Comparison of ENCODE assay signal across 8 cellular contexts in the genomic region with DNA sequence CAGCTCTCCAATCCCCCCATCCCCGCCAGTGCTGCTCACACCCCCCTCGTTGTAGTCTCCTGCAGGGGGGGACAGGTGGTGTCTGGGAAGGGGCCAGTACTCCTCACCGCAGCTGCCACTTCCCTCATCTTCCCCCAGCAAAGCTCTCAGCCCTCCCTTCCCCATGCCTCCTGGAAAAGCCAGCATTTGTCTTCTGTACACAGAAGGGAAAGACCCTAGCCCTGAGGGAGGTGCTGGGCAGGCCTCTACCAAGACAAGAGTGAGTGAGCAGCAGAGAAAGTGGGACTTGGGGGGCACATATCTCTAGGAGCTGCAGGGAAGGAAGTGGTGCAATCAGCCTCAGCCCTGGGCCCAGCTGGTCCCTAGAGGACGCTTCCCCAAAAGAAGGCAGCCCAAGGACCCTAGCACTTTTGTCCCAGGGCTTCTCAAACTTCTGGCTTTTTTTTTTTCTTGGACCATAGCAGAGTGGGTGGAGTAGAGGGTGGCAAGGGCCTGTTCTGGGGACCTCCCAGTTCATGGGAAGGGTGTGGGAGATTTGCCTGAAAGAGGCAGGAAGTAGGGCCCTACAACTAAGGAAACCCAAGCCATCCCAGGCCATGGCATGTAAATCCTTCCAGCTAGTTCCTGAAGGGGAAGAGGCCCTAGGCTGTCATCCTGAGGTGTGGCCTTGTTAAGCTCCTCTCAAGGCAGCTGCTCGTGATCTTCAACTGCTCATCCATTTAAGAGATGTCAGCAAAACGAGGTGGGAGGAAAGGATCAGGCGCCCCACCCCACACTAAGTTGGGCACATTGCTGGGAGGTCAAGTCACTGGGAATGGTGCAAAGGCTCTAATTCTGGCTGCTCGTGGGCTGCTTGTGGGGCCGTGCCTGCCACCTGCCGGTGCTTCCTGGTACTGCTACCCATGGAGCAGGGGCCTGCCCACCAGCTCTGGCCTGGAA.
DNase-seq lines count a peak whose midpoint lies in the region; ATAC-seq and TF ChIP-seq lines count a peak whose summit lies in the region.

No MANE protein-coding gene starts in this region.

- H3K4me1 ChIP-seq in mucosa of stomach (ENCODE audit: control insufficient read depth, insufficient read depth, low read length): peaks cover 59% of the 10 kb centered on the region

- no peaks in the 10 kb centered on the region for H3K9me3 ChIP-seq in mucosa of stomach (ENCODE audit: control insufficient read depth, low read length)

- peak; percentile 98 for TF ChIP-seq CTCF in C4-2B (conservative IDR thresholded peaks at IDR 0.05)
- TF ChIP-seq CTCF in epithelial cell of esophagus (IDR thresholded peaks at IDR 0.05; ENCODE audit: insufficient read depth, low read depth, low read length, missing control alignments): peak; percentile 99

- no peak for ATAC-seq in GM18505 (IDR thresholded peaks at IDR 0.05; ENCODE audit: unreplicated experiment)

- peak overlapping the region; percentile 22 for H3K9ac ChIP-seq in mucosa of stomach (ENCODE audit: low read length)

- peaks cover 17% of the 10 kb centered on the region for H3K36me3 ChIP-seq in mucosa of stomach (ENCODE audit: control insufficient read depth, insufficient read depth, low read length)

- no peaks in the 10 kb centered on the region for H3K27me3 ChIP-seq in mucosa of stomach (ENCODE audit: control insufficient read depth, insufficient read depth, low read length)

- TF ChIP-seq POLR2A in GM18505 (IDR thresholded peaks at IDR 0.05; ENCODE audit: borderline replicate concordance, extremely low read depth, insufficient read depth, insufficient read length): no peak

- peak overlapping the region; percentile 87 for H3K27ac ChIP-seq in C4-2B

- H3K4me3 ChIP-seq in epithelial cell of esophagus (ENCODE audit: low read length): no peak overlapping the region
- H3K4me3 ChIP-seq in mucosa of stomach (ENCODE audit: low read length): no peak overlapping the region

- DNase-seq in GOT3 (lab: John Stamatoyannopoulos, UW) (peak; percentile 31), NOMO-1 treated with dmso at 0.1 percent for 144 hours (lab: John Stamatoyannopoulos, UW; ENCODE audit: unreplicated experiment) (peak; percentile 37), activated T-cell treated with anti-CD3 and anti-CD28 coated beads for 24 hours (ENCODE audit: low read depth) (peak; percentile 70), epithelial cell of esophagus (ENCODE audit: low read depth) (peak; percentile 93)
- DNase-seq in stimulated activated naive CD4-positive, alpha-beta T cell treated with Interleukin-2 at 50 U/mL for 16 hours (lab: John Stamatoyannopoulos, UW): peak; percentile 58

Comparison
In these comparisons a context has a peak if more than half of its experiments do, and no peak if none do; other contexts are left out.
1. DNase-seq: peak in every context shown above with its lines; median percentile 93 in epithelial cell of esophagus; 70 in activated T-cell treated with anti-CD3 and anti-CD28 coated beads for 24 hours; 58 in stimulated activated naive CD4-positive, alpha-beta T cell treated with Interleukin-2 at 50 U/mL for 16 hours; 37 in NOMO-1 treated with dmso at 0.1 percent for 144 hours; 31 in GOT3.